8 cellular contexts compared by ENCODE assay signal in genomic region chr21:36319767-36320420, GRCh38. TPM values are rescaled to one million over a fixed set of nuclear protein-coding genes. Genes with fewer than 3 reads are reported as not detected.
DNase-seq lines count a peak whose midpoint lies in the region; ATAC-seq and TF ChIP-seq lines count a peak whose summit lies in the region.

Gene MORC3, plus strand, starts transcription at chr21:36320197. Its CDS starts 68 bp downstream, at chr21:36320265.

- intact Hi-C loops in Panc1 (cut with micrococcal nuclease; ENCODE audit: unreplicated experiment), result no loop called here

- H3K9me3 Mint-ChIP-seq in activated T-cell treated with anti-CD3 and anti-CD28 coated beads, Interleukin-2, amount 50 U/mL, for 4 hours, result peaks cover 5% of the 10 kb centered on the region

- H3K9me3 ChIP-seq in Panc1 (ENCODE audit: control insufficient read depth, insufficient read depth, low read depth, low read length) (no peaks in the 10 kb centered on the region), mucosa of rectum (ENCODE audit: control insufficient read depth in 2 of 2, low read length in 2 of 2) (no peaks in the 10 kb centered on the region)

- peak within 1 kb of the TSS; percentile 90 to 91 for H3K9ac ChIP-seq in mucosa of rectum (ENCODE audit: low read depth in 1 of 2, low read length in 2 of 2)

- POLR2A ChIA-PET in Panc1 (lab: Charles Lee), result interaction anchor here (0.6 to 0.7 kb wide), 11 partner anchors 8 to 180 kb away, joined by 3 to 21 read pairs (median 5); no protein-coding TSS in a partner anchor

- H3K4me3 ChIP-seq in Panc1 (ENCODE audit: low read depth in 2 of 2, low read length in 2 of 2), result peak within 1 kb of the TSS; percentile 76 to 88
- H3K4me3 ChIP-seq in mucosa of rectum (ENCODE audit: low read length in 2 of 2), result peak within 1 kb of the TSS; percentile 82 to 95

- peak; percentile 91 for DNase-seq in DMS53 treated with DMSO at 0.1 percent for 48 hours (lab: John Stamatoyannopoulos, UW; ENCODE audit: unreplicated experiment)
- DNase-seq in KG1 (lab: John Stamatoyannopoulos, UW), result peak; percentile 98
- peak; percentile 95 for DNase-seq in Panc1 (ENCODE audit: low read depth, low spot score)
- peak; percentile 98 for DNase-seq in activated T-cell treated with anti-CD3 and anti-CD28 coated beads, Interleukin-2, amount 50 U/mL, for 4 hours
- DNase-seq in erythroblast (lab: John Stamatoyannopoulos, UW), result peak; percentile 99 to 100
- peak; percentile 98 for DNase-seq in stimulated activated CD8-positive, alpha-beta memory T cell treated with anti-CD3 and anti-CD28 coated beads, Interleukin-4, amount 100 ng/mL, for 48 hours

- BruUV-seq in Panc1 (replicated peaks; lab: Mats Ljungman, UMichigan), result no TSS peak

- in situ Hi-C loops in Panc1 (cut with HindIII; ENCODE audit: low pct_unique_long_range_greater_than_20kb, low sequenced_read_pairs), result no loop called here

- H3K36me3 ChIP-seq in Panc1 (ENCODE audit: control insufficient read depth, insufficient read depth, low read length) (peaks cover 4% of the 10 kb centered on the region; the same call in 1 of the 2 replicates), mucosa of rectum (ENCODE audit: control insufficient read depth in 2 of 2, insufficient read depth in 2 of 2, low read length in 2 of 2) (peaks cover 0 to 3% of the 10 kb centered on the region in 2 donors)

- peak; percentile 86 for ATAC-seq in GM21723 (IDR thresholded peaks at IDR 0.05; ENCODE audit: unreplicated experiment)
- ATAC-seq in Panc1, result peak; percentile 94
- ATAC-seq in activated T-cell treated with anti-CD3 and anti-CD28 coated beads, Interleukin-2, amount 50 U/mL, for 4 hours, result peak; percentile 87 to 90

- peak; percentile 92 for TF ChIP-seq POLR2A in erythroblast (IDR thresholded peaks at IDR 0.05; ENCODE audit: low read length)

- no peak for TF ChIP-seq CTCF in Panc1 (IDR thresholded peaks at IDR 0.05)

- H3K4me1 Mint-ChIP-seq in activated T-cell treated with anti-CD3 and anti-CD28 coated beads, Interleukin-2, amount 50 U/mL, for 4 hours (ENCODE audit: low read depth), result peaks cover 35% of the 10 kb centered on the region

- H3K27ac ChIP-seq in Panc1 (ENCODE audit: low read length) (peak within 1 kb of the TSS; percentile 84), mucosa of rectum (ENCODE audit: low read depth in 2 of 2, low read length in 2 of 2) (peak within 1 kb of the TSS; percentile 97 to 98)

- peaks cover 11% of the 10 kb centered on the region for H3K36me3 Mint-ChIP-seq in activated T-cell treated with anti-CD3 and anti-CD28 coated beads, Interleukin-2, amount 50 U/mL, for 4 hours (ENCODE audit: insufficient read depth)

- H3K27me3 ChIP-seq in Panc1 (ENCODE audit: control insufficient read depth, insufficient read depth, low read length), result no peaks in the 10 kb centered on the region
- no peaks in the 10 kb centered on the region for H3K27me3 ChIP-seq in mucosa of rectum (ENCODE audit: control insufficient read depth in 2 of 2, insufficient read depth in 2 of 2, low read length in 2 of 2)

- H3K27me3 Mint-ChIP-seq in activated T-cell treated with anti-CD3 and anti-CD28 coated beads, Interleukin-2, amount 50 U/mL, for 4 hours (ENCODE audit: low read depth), result no peaks in the 10 kb centered on the region

- peaks cover 7% of the 10 kb centered on the region; the same call in 1 of the 2 replicates for H3K4me1 ChIP-seq in Panc1 (ENCODE audit: control insufficient read depth, insufficient read depth, low read length)
- peaks cover 12 to 17% of the 10 kb centered on the region in 2 donors for H3K4me1 ChIP-seq in mucosa of rectum (ENCODE audit: control insufficient read depth in 2 of 2, insufficient read depth in 2 of 2, low read length in 2 of 2)

- peak within 1 kb of the TSS; percentile 89 for H3K4me3 Mint-ChIP-seq in activated T-cell treated with anti-CD3 and anti-CD28 coated beads, Interleukin-2, amount 50 U/mL, for 4 hours

- CTCF ChIA-PET in Panc1 (lab: Charles Lee), result no interaction called here

RNA-seq across cellular contexts. Expression of gene MORC3, which starts in this region (rescaled TPM):
- total RNA-seq in Panc1 (2021; ENCODE audit: unreplicated experiment), result 16.8 TPM
- polyA plus RNA-seq in Panc1 (2012; ENCODE audit: insufficient read length), result 8.9 TPM
- total RNA-seq in activated T-cell treated with anti-CD3 and anti-CD28 coated beads, Interleukin-2, amount 50 U/mL, for 4 hours, result 10 to 100 TPM; 17.1 to 22.7 (median 19.6) TPM

Comparison
In these comparisons a context has a peak if more than half of its experiments do, and no peak if none do; other contexts are left out.
1. Peak in every context shown above with its lines: DNase-seq, ATAC-seq, H3K4me3 ChIP-seq and H3K27ac ChIP-seq.